Comparison of ENCODE assay signal across 8 cellular contexts in genomic region chr2:85678794-85679672, GRCh38. TPM values are rescaled to one million over a fixed set of nuclear protein-coding genes. Genes with fewer than 3 reads are reported as not detected.
DNase-seq lines count a peak whose midpoint lies in the region; ATAC-seq and TF ChIP-seq lines count a peak whose summit lies in the region.

No MANE protein-coding gene starts in this region.

- peak; percentile 97 for TF ChIP-seq CTCF in GM10266 (IDR thresholded peaks at IDR 0.05; ENCODE audit: control insufficient read depth, insufficient read depth, low read depth, missing control alignments)

- DNase-seq in GM10266 (ENCODE audit: extremely low spot score) (peak; percentile 83), NCI-H2227 (lab: John Stamatoyannopoulos, UW; ENCODE audit: unreplicated experiment) (peak; percentile 83), cerebellar cortex (ENCODE audit: low spot score) (peak; percentile 64), left colon (peak; percentile 76 to 90)
- peak; percentile 58 for DNase-seq in activated CD4-positive, alpha-beta T cell treated with anti-CD3 and anti-CD28 coated beads for 1 hour
- peak; percentile 72 for DNase-seq in stimulated activated CD4-positive, alpha-beta T cell treated with anti-CD3 and anti-CD28 coated beads, Interleukin-1b, Interleukin-23, amount 100 ng/mL, for 48 hours

- intact Hi-C loops in left colon (cut with DNase I, micrococcal nuclease), result no loop called here

- ATAC-seq in HG02973 (IDR thresholded peaks at IDR 0.05; ENCODE audit: unreplicated experiment) (peak; percentile 70), left colon (peak; percentile 98), GM19452 (IDR thresholded peaks at IDR 0.05; ENCODE audit: unreplicated experiment) (no peak)

RNA-seq across cellular contexts. Expression of gene SFTPB, which starts 11.0 kb away (rescaled TPM):
- total RNA-seq in left colon, result not detected

RNA-seq across cellular contexts. Expression of gene GNLY, which starts 15.1 kb away (rescaled TPM):
- 10 to 100 TPM in 1 of 2 donors, 1 to 10 TPM in 1; 1.4 to 11.8 TPM for total RNA-seq in left colon
